8 cellular contexts compared by ENCODE assay signal in genomic region chr12:96434107-96434506, GRCh38. TPM values are rescaled to one million over a fixed set of nuclear protein-coding genes. Genes with fewer than 3 reads are reported as not detected.
DNase-seq lines count a peak whose midpoint lies in the region; ATAC-seq and TF ChIP-seq lines count a peak whose summit lies in the region.

No MANE protein-coding gene starts in this region.

- POLR2A ChIA-PET in WTC11 (lab: Charles Lee) = no interaction called here

- no peaks in the 10 kb centered on the region for H3K4me1 Mint-ChIP-seq in WTC11

- H3K27ac Mint-ChIP-seq in WTC11 = no peak overlapping the region

- CTCF ChIA-PET in WTC11 (lab: Charles Lee) = interaction anchor here (0.7 kb wide), 1 partner anchor 373 kb away, joined by 3 read pairs; no protein-coding TSS in a partner anchor

- no peaks in the 10 kb centered on the region for H3K9me3 Mint-ChIP-seq in WTC11

- no peaks in the 10 kb centered on the region for H3K27me3 Mint-ChIP-seq in WTC11 (ENCODE audit: low read depth)

- no peaks in the 10 kb centered on the region for H3K36me3 Mint-ChIP-seq in WTC11

- peak; percentile 82 for DNase-seq in EL
- DNase-seq in SKM-1 (lab: John Stamatoyannopoulos, UW; ENCODE audit: unreplicated experiment) = peak; percentile 10
- DNase-seq in amniotic epithelial cell (ENCODE audit: low read depth) = peak; percentile 99
- peak; percentile 47 to 49 for DNase-seq in stimulated activated CD4-positive, alpha-beta T cell treated with anti-CD3 and anti-CD28 coated beads, Interleukin-15, amount 100 ng/mL, for 48 hours (ENCODE audit: low read depth in 2 of 2)
- DNase-seq in C1 segment of cervical spinal cord (lab: John Stamatoyannopoulos, UW) = no peak
- no peak for DNase-seq in WTC11 (ENCODE audit: low spot score)
- no peak for DNase-seq in left lobe of liver (ENCODE audit: low spot score)

- ATAC-seq in HG02798 (IDR thresholded peaks at IDR 0.05; ENCODE audit: poor library complexity, unreplicated experiment) (peak; percentile 62), WTC11 (no peak), left lobe of liver (no peak)

- no peak for TF ChIP-seq CTCF in WTC11 (IDR thresholded peaks at IDR 0.05)

- no peak overlapping the region for H3K4me3 Mint-ChIP-seq in WTC11

TF ChIP-seq in WTC11, 78 proteins besides CTCF, POLR2A, EP300 and RAD21:
- TF ChIP-seq E2F5 (CRISPR knock-in tag; IDR thresholded peaks at IDR 0.05) (no peak), NR3C1 (CRISPR knock-in tag; conservative IDR thresholded peaks at IDR 0.05; ENCODE audit: low read depth) (no peak), E2F4 (CRISPR knock-in tag; IDR thresholded peaks at IDR 0.05; ENCODE audit: borderline replicate concordance, low read depth) (no peak), SMAD4 (CRISPR knock-in tag; IDR thresholded peaks at IDR 0.05) (no peak), OVOL2 (CRISPR knock-in tag; IDR thresholded peaks at IDR 0.05; ENCODE audit: borderline replicate concordance) (no peak), NFATC4 (CRISPR knock-in tag; IDR thresholded peaks at IDR 0.05) (no peak), ATF2 (CRISPR knock-in tag; IDR thresholded peaks at IDR 0.05; ENCODE audit: borderline replicate concordance, low read depth) (no peak), ZSCAN18 (CRISPR knock-in tag; IDR thresholded peaks at IDR 0.05) (no peak), GTF2I (CRISPR knock-in tag; conservative IDR thresholded peaks at IDR 0.05) (no peak), ESRRA (CRISPR knock-in tag; IDR thresholded peaks at IDR 0.05; ENCODE audit: borderline replicate concordance) (no peak), AFF4 (CRISPR knock-in tag; IDR thresholded peaks at IDR 0.05; ENCODE audit: borderline replicate concordance) (no peak), TP53 (CRISPR knock-in tag; IDR thresholded peaks at IDR 0.05) (no peak), ATF1 (CRISPR knock-in tag; IDR thresholded peaks at IDR 0.05) (no peak), JAZF1 (CRISPR knock-in tag; IDR thresholded peaks at IDR 0.05) (no peak), TCF7 (CRISPR knock-in tag; IDR thresholded peaks at IDR 0.05; ENCODE audit: low read depth) (no peak), ZNF232 (CRISPR knock-in tag; IDR thresholded peaks at IDR 0.05) (no peak)

RNA-seq across cellular contexts. Expression of gene CDK17, which starts 33.9 kb away (rescaled TPM):
- total RNA-seq in WTC11 (2021) (18.7 to 20.0 TPM (median 19.4 TPM) in 3 replicates), left lobe of liver (8.2 TPM)

RNA-seq across cellular contexts. Expression of gene CFAP54, which starts 55.3 kb away (rescaled TPM):
- total RNA-seq in WTC11 (2021) (0.09 to 0.34 TPM (median 0.32 TPM) in 3 replicates), left lobe of liver (0.13 TPM)

Comparison
In these comparisons a context has a peak if more than half of its experiments do, and no peak if none do; other contexts are left out.
1. DNase-seq: peak in EL (single experiment), SKM-1 (single experiment), amniotic epithelial cell (single experiment) and stimulated activated CD4-positive, alpha-beta T cell treated with anti-CD3 and anti-CD28 coated beads, Interleukin-15, amount 100 ng/mL, for 48 hours (2 of 2); none in C1 segment of cervical spinal cord (0 of 14), WTC11 (single experiment) and left lobe of liver (single experiment).